ENCODE assay signal across 10 cellular contexts in genomic region chr14:64725879-64726584, GRCh38. TPM values are rescaled to one million over a fixed set of nuclear protein-coding genes. Genes with fewer than 3 reads are reported as not detected.
DNase-seq lines count a peak whose midpoint lies in the region; ATAC-seq and TF ChIP-seq lines count a peak whose summit lies in the region.
"Had no signal": no experiment of that assay in that cellular context is flagged by ENCODE, and none has a peak within 500 bp of the region (broad histone marks: within the 10 kb centered on the region; RNA-seq: fewer than 3 reads in every experiment).

No MANE protein-coding gene starts in this region.

- no peaks in the 10 kb centered on the region for H3K27me3 Mint-ChIP-seq in CD8-positive, alpha-beta memory T cell

- H3K79me2 ChIP-seq in PC-3 (ENCODE audit: low read length): peaks cover 68% of the 10 kb centered on the region
- H3K79me2 ChIP-seq in osteoblast (ENCODE audit: insufficient read depth, low read length): no peaks in the 10 kb centered on the region

- peaks cover 0 to 6% (median 0%) of the 10 kb centered on the region in 3 donors for H3K36me3 Mint-ChIP-seq in CD8-positive, alpha-beta memory T cell

- no TSS peak for BruUV-seq in PC-3 (replicated peaks; lab: Mats Ljungman, UMichigan)

- H3K9me3 Mint-ChIP-seq in CD8-positive, alpha-beta memory T cell: no peaks in the 10 kb centered on the region

- H3K4me1 Mint-ChIP-seq in CD8-positive, alpha-beta memory T cell: peaks cover 88 to 97% (median 96%) of the 10 kb centered on the region in 3 donors

- no peaks in the 10 kb centered on the region for H3F3A ChIP-seq in PC-3 (ENCODE audit: low read length, unreplicated experiment)

- no peaks in the 10 kb centered on the region for H3K9me2 ChIP-seq in PC-3 (replicated peaks; ENCODE audit: low read length)

- no peak for ATAC-seq in PC-3

- H3K4me3 Mint-ChIP-seq in CD8-positive, alpha-beta memory T cell: peak overlapping the region in 6 of 7 donors; percentile 15 to 81 (median 47)

- no peak overlapping the region for H3K4me3 ChIP-seq in CD8-positive, alpha-beta memory T cell (ENCODE audit: low read length)
- H3K4me3 ChIP-seq in PC-3 (ENCODE audit: low read length) (peak overlapping the region; percentile 29; the same call in 1 of the 2 replicates), coronary artery (peak overlapping the region; percentile 22), osteoblast (ENCODE audit: insufficient read depth, low read length) (no peak overlapping the region)
- H3K4me3 ChIP-seq: psoas muscle had no signal

- intact Hi-C loops in PC-3 (cut with micrococcal nuclease): loop anchor here (1.0 kb wide), 2 partner anchors 21 to 36 kb away; no protein-coding TSS in a partner anchor

- peak; percentile 47; the same call in 1 of the 2 replicates for TF ChIP-seq CTCF in PC-3 (conservative IDR thresholded peaks at IDR 0.05; ENCODE audit: low read depth, low read length)
- no peak for TF ChIP-seq CTCF in coronary artery (IDR thresholded peaks at IDR 0.05)
- TF ChIP-seq CTCF in osteoblast (IDR thresholded peaks at IDR 0.05; ENCODE audit: extremely low read depth, low read depth, low read length): no peak

- H3K27me3 ChIP-seq in CD8-positive, alpha-beta memory T cell (ENCODE audit: insufficient read depth, low read length, poor library complexity, severe bottlenecking): no peaks in the 10 kb centered on the region
- H3K27me3 ChIP-seq in PC-3 (ENCODE audit: low read length) (no peaks in the 10 kb centered on the region), osteoblast (ENCODE audit: insufficient read depth, low read length) (no peaks in the 10 kb centered on the region)

- peaks cover 92% of the 10 kb centered on the region for H3K4me1 ChIP-seq in CD8-positive, alpha-beta memory T cell (ENCODE audit: insufficient read depth, low read length)
- H3K4me1 ChIP-seq in PC-3 (ENCODE audit: insufficient read depth, low read length) (peaks cover 51% of the 10 kb centered on the region), osteoblast (ENCODE audit: insufficient read depth, low read length) (peaks cover 34% of the 10 kb centered on the region)

- CTCF ChIA-PET in CD8-positive, alpha-beta memory T cell (lab: Charles Lee): interaction anchor here (1.0 kb wide), 1 partner anchor 39 kb away, joined by 3 read pairs; no protein-coding TSS in a partner anchor
- CTCF ChIA-PET in PC-3 (lab: Charles Lee): interaction anchor here (0.7 to 1.1 kb wide), 6 partner anchors 36 to 53 kb away, joined by 3 to 6 read pairs (median 4); no protein-coding TSS in a partner anchor

- no peak overlapping the region for H3K27ac ChIP-seq in CD8-positive, alpha-beta memory T cell (ENCODE audit: low read depth, low read length)
- H3K27ac ChIP-seq in PC-3 (ENCODE audit: low read length) (peak overlapping the region; percentile 84), coronary artery (peak overlapping the region; percentile 95 to 96), osteoblast (ENCODE audit: low read depth, low read length) (no peak overlapping the region)
- H3K27ac ChIP-seq: psoas muscle had no signal

- peak overlapping the region; percentile 32; the same call in 1 of the 2 replicates for H3K9ac ChIP-seq in PC-3 (ENCODE audit: low read length)

- H2AFZ ChIP-seq in PC-3 (ENCODE audit: low read length) (no peak overlapping the region), osteoblast (ENCODE audit: low read length) (no peak overlapping the region)

- no peak for DNase-seq in CD8-positive, alpha-beta memory T cell
- DNase-seq in PC-3: no peak
- no peak for DNase-seq in coronary artery (ENCODE audit: low spot score)
- DNase-seq in osteoblast (ENCODE audit: insufficient read length, low spot score, missing footprints): peak; percentile 54
- no peak for DNase-seq in NCI-H510A treated with DMSO at 0.1 percent for 48 hours (lab: John Stamatoyannopoulos, UW)
- DNase-seq in EL: no peak
- DNase-seq in dermis blood vessel endothelial cell: no peak
- no peak for DNase-seq in NCI-H345 (lab: John Stamatoyannopoulos, UW)
- DNase-seq: MV-4-11 had no signal

- no peaks in the 10 kb centered on the region for H3K36me3 ChIP-seq in CD8-positive, alpha-beta memory T cell (ENCODE audit: insufficient read depth, low read length)
- peaks cover 10% of the 10 kb centered on the region for H3K36me3 ChIP-seq in PC-3 (ENCODE audit: low read depth, low read length)
- H3K36me3 ChIP-seq in osteoblast (ENCODE audit: insufficient read depth, low read length): no peaks in the 10 kb centered on the region

- peak overlapping the region; percentile 48 to 99 (median 91) for H3K27ac Mint-ChIP-seq in CD8-positive, alpha-beta memory T cell

- no peaks in the 10 kb centered on the region for H4K20me1 ChIP-seq in PC-3 (ENCODE audit: low read length)
- no peaks in the 10 kb centered on the region for H4K20me1 ChIP-seq in osteoblast (ENCODE audit: insufficient read depth, low read length)

- no peaks in the 10 kb centered on the region for H3K9me3 ChIP-seq in CD8-positive, alpha-beta memory T cell (ENCODE audit: low read length)
- H3K9me3 ChIP-seq in PC-3 (ENCODE audit: low read length): no peaks in the 10 kb centered on the region
- no peaks in the 10 kb centered on the region for H3K9me3 ChIP-seq in osteoblast (ENCODE audit: low read depth, low read length)
- H3K9me3 ChIP-seq: psoas muscle had no signal

- H3K4me2 ChIP-seq in PC-3 (ENCODE audit: low read length) (peak overlapping the region; percentile 74), osteoblast (ENCODE audit: insufficient read depth, low read length) (no peak overlapping the region)

- POLR2A ChIA-PET in CD8-positive, alpha-beta memory T cell (lab: Charles Lee): no interaction called here
- POLR2A ChIA-PET in PC-3 (lab: Charles Lee; ENCODE audit: unreplicated experiment): interaction anchor here (0.6 to 0.8 kb wide), 5 partner anchors 24 to 867 kb away, joined by 3 to 10 read pairs (median 6); partner anchors contain the start of gene HSPA2

RNA-seq across cellular contexts. Expression of gene PLEKHG3, which starts 21.8 kb away (rescaled TPM):
- total RNA-seq in CD8-positive, alpha-beta memory T cell: 1 to 10 TPM; 4.9 to 5.0 TPM
- 61.1 TPM for polyA plus RNA-seq in CD8-positive, alpha-beta memory T cell
- total RNA-seq in PC-3 (2014; rRNA removed): 49.6 and 64.0 TPM in 2 replicates
- total RNA-seq in osteoblast: 2.9 and 5.4 TPM in 2 replicates
- total RNA-seq in dermis blood vessel endothelial cell: 9.2 and 9.4 TPM in 2 replicates

Comparison
In these comparisons a context has a peak if more than half of its experiments do, and no peak if none do; other contexts are left out.
1. H3K27ac ChIP-seq: peak in PC-3 (single experiment) and coronary artery (2 of 2); none in CD8-positive, alpha-beta memory T cell (single experiment) and osteoblast (single experiment).
2. H3K4me3 ChIP-seq: peak in PC-3 (single experiment) and coronary artery (single experiment); none in CD8-positive, alpha-beta memory T cell (single experiment) and osteoblast (single experiment).